ENCODE assay signal across 16 cellular contexts in genomic region chr9:137787786-137788505, GRCh38.
DNase-seq lines count a peak whose midpoint lies in the region; ATAC-seq and TF ChIP-seq lines count a peak whose summit lies in the region.
"Had no signal": no experiment of that assay in that cellular context is flagged by ENCODE, and none has a peak within 500 bp of the region (broad histone marks: within the 10 kb centered on the region; RNA-seq: fewer than 3 reads in every experiment).

No MANE protein-coding gene starts in this region.

- H3K27me3 ChIP-seq in naive thymus-derived CD4-positive, alpha-beta T cell (ENCODE audit: control insufficient read depth in 2 of 2, insufficient read depth in 2 of 2, low read length in 2 of 2): no peaks in the 10 kb centered on the region
- H3K27me3 ChIP-seq: vagina had no signal

- peaks cover 11 to 32% of the 10 kb centered on the region in 2 donors for H3K4me1 Mint-ChIP-seq in natural killer cell
- H3K4me1 Mint-ChIP-seq in natural killer cell treated with Interleukin-12 subunit alpha and Interleukin-12 subunit beta and Interleukin-15 and Interleukin-18, amount 100 ng/mL, for 72 hours (ENCODE audit: low read depth in 2 of 2): peaks cover 13 to 16% of the 10 kb centered on the region in 2 donors
- H3K4me1 Mint-ChIP-seq in brain: peaks cover 12% of the 10 kb centered on the region
- peaks cover 0 to 16% (median 5%) of the 10 kb centered on the region in 7 donors for H3K4me1 Mint-ChIP-seq in naive thymus-derived CD4-positive, alpha-beta T cell
- H3K4me1 Mint-ChIP-seq in osteocyte (ENCODE audit: unreplicated experiment): peaks cover 6% of the 10 kb centered on the region

- H3K27ac ChIP-seq in naive thymus-derived CD4-positive, alpha-beta T cell (ENCODE audit: low read depth, low read length): no peak overlapping the region
- H3K27ac ChIP-seq: vagina had no signal

- CTCF ChIA-PET in naive thymus-derived CD4-positive, alpha-beta T cell (lab: Charles Lee): no interaction called here

- H3K27ac Mint-ChIP-seq in natural killer cell (peak overlapping the region; percentile 24 to 75), brain (peak overlapping the region in 3 of 5 experiments; percentile 25 to 41 (median 27)), osteocyte (ENCODE audit: unreplicated experiment) (no peak overlapping the region)
- no peak overlapping the region for H3K27ac Mint-ChIP-seq in natural killer cell treated with Interleukin-12 subunit alpha and Interleukin-12 subunit beta and Interleukin-15 and Interleukin-18, amount 100 ng/mL, for 72 hours
- peak overlapping the region in 6 of 9 donors; percentile 4 to 90 (median 45) for H3K27ac Mint-ChIP-seq in naive thymus-derived CD4-positive, alpha-beta T cell

- H3K36me3 Mint-ChIP-seq in natural killer cell: peaks cover 7% of the 10 kb centered on the region
- H3K36me3 Mint-ChIP-seq in natural killer cell treated with Interleukin-12 subunit alpha and Interleukin-12 subunit beta and Interleukin-15 and Interleukin-18, amount 100 ng/mL, for 72 hours: peaks cover 14% of the 10 kb centered on the region
- H3K36me3 Mint-ChIP-seq in brain: peaks cover 59% of the 10 kb centered on the region
- H3K36me3 Mint-ChIP-seq in naive thymus-derived CD4-positive, alpha-beta T cell: peaks cover 3 to 45% (median 20%) of the 10 kb centered on the region in 5 donors
- H3K36me3 Mint-ChIP-seq in osteocyte (ENCODE audit: unreplicated experiment): peaks cover 50% of the 10 kb centered on the region

- POLR2A ChIA-PET in naive thymus-derived CD4-positive, alpha-beta T cell (lab: Charles Lee): no interaction called here

- no peak overlapping the region for H3K4me3 ChIP-seq in naive thymus-derived CD4-positive, alpha-beta T cell (ENCODE audit: low read length)
- H3K4me3 ChIP-seq: vagina had no signal

- peaks cover 6 to 89% (median 22%) of the 10 kb centered on the region in 3 experiments for H3K36me3 ChIP-seq in naive thymus-derived CD4-positive, alpha-beta T cell (ENCODE audit: control insufficient read depth in 2 of 3, insufficient read depth in 3 of 3, low read length in 3 of 3)

- TF ChIP-seq CTCF in natural killer cell (IDR thresholded peaks at IDR 0.05): no peak
- TF ChIP-seq CTCF in brain (conservative IDR thresholded peaks at IDR 0.05): no peak
- no peak for TF ChIP-seq CTCF in osteocyte (IDR thresholded peaks at IDR 0.05)

- no peaks in the 10 kb centered on the region for H3K9me3 Mint-ChIP-seq in natural killer cell
- no peaks in the 10 kb centered on the region for H3K9me3 Mint-ChIP-seq in natural killer cell treated with Interleukin-12 subunit alpha and Interleukin-12 subunit beta and Interleukin-15 and Interleukin-18, amount 100 ng/mL, for 72 hours
- peaks cover 0 to 2% (median 0%) of the 10 kb centered on the region in 5 experiments for H3K9me3 Mint-ChIP-seq in brain
- no peaks in the 10 kb centered on the region for H3K9me3 Mint-ChIP-seq in naive thymus-derived CD4-positive, alpha-beta T cell
- H3K9me3 Mint-ChIP-seq in osteocyte (ENCODE audit: unreplicated experiment): no peaks in the 10 kb centered on the region
- H3K9me3 Mint-ChIP-seq: effector memory CD8-positive, alpha-beta T cell had no signal

- DNase-seq in natural killer cell (no peak), osteocyte (ENCODE audit: extremely low spot score, unreplicated experiment) (no peak), D341Med (ENCODE audit: low spot score) (no peak), mesenteric fat pad (ENCODE audit: low spot score) (no peak), sciatic nerve (ENCODE audit: low spot score) (no peak)
- no peak for DNase-seq in natural killer cell treated with Interleukin-12 subunit alpha and Interleukin-12 subunit beta and Interleukin-15 and Interleukin-18, amount 100 ng/mL, for 72 hours (ENCODE audit: low spot score)
- DNase-seq in naive thymus-derived CD4-positive, alpha-beta T cell: no peak
- DNase-seq: aorta; CD4-positive, CD25-positive, alpha-beta regulatory T cell; DMS79; effector memory CD8-positive, alpha-beta T cell; NCI-H748 treated with DMSO at 0.1 percent for 48 hours; T-helper 9 cell had no signal

- no peaks in the 10 kb centered on the region for H3K9me3 ChIP-seq in naive thymus-derived CD4-positive, alpha-beta T cell (ENCODE audit: control insufficient read depth in 2 of 3, low read length in 3 of 3)
- H3K9me3 ChIP-seq: vagina had no signal

- no peak for ATAC-seq in natural killer cell
- ATAC-seq in natural killer cell treated with Interleukin-12 subunit alpha and Interleukin-12 subunit beta and Interleukin-15 and Interleukin-18, amount 100 ng/mL, for 72 hours: no peak
- ATAC-seq in naive thymus-derived CD4-positive, alpha-beta T cell: no peak
- no peak for ATAC-seq in sciatic nerve
- ATAC-seq: effector memory CD8-positive, alpha-beta T cell; HCT116 had no signal

- H3K4me3 Mint-ChIP-seq in natural killer cell (no peak overlapping the region), brain (no peak overlapping the region), osteocyte (ENCODE audit: unreplicated experiment) (no peak overlapping the region)
- H3K4me3 Mint-ChIP-seq in natural killer cell treated with Interleukin-12 subunit alpha and Interleukin-12 subunit beta and Interleukin-15 and Interleukin-18, amount 100 ng/mL, for 72 hours: no peak overlapping the region
- H3K4me3 Mint-ChIP-seq in naive thymus-derived CD4-positive, alpha-beta T cell: no peak overlapping the region
- H3K4me3 Mint-ChIP-seq: CD4-positive, CD25-positive, alpha-beta regulatory T cell had no signal

- H3K4me1 ChIP-seq in naive thymus-derived CD4-positive, alpha-beta T cell (ENCODE audit: control insufficient read depth in 2 of 2, insufficient read depth in 2 of 2, low read length in 2 of 2): no peaks in the 10 kb centered on the region
- H3K4me1 ChIP-seq: vagina had no signal

- intact Hi-C loops in natural killer cell (cut with micrococcal nuclease) (no loop called here), sciatic nerve (cut with DNase I) (no loop called here)
- intact Hi-C loops in naive thymus-derived CD4-positive, alpha-beta T cell (cut with micrococcal nuclease): no loop called here

- H3K27me3 Mint-ChIP-seq in natural killer cell (ENCODE audit: low read depth in 2 of 2) (no peaks in the 10 kb centered on the region), brain (peaks cover 3% of the 10 kb centered on the region), osteocyte (ENCODE audit: unreplicated experiment) (no peaks in the 10 kb centered on the region)
- H3K27me3 Mint-ChIP-seq in natural killer cell treated with Interleukin-12 subunit alpha and Interleukin-12 subunit beta and Interleukin-15 and Interleukin-18, amount 100 ng/mL, for 72 hours: no peaks in the 10 kb centered on the region
- no peaks in the 10 kb centered on the region for H3K27me3 Mint-ChIP-seq in naive thymus-derived CD4-positive, alpha-beta T cell
- H3K27me3 Mint-ChIP-seq: CD4-positive, CD25-positive, alpha-beta regulatory T cell; effector memory CD8-positive, alpha-beta T cell had no signal

Comparison
In these comparisons a context has a peak if more than half of its experiments do, and no peak if none do; other contexts are left out.
1. H3K27ac Mint-ChIP-seq: peak in natural killer cell (2 of 2), brain (3 of 5) and naive thymus-derived CD4-positive, alpha-beta T cell (6 of 9); none in natural killer cell treated with Interleukin-12 subunit alpha and Interleukin-12 subunit beta and Interleukin-15 and Interleukin-18, amount 100 ng/mL, for 72 hours (0 of 2) and osteocyte (single experiment).